8 cellular contexts compared by ENCODE assay signal in genomic region chr16:84718-85452, GRCh38. TPM values are rescaled to one million over a fixed set of nuclear protein-coding genes. Genes with fewer than 3 reads are reported as not detected.
DNase-seq lines count a peak whose midpoint lies in the region; ATAC-seq and TF ChIP-seq lines count a peak whose summit lies in the region.

No MANE protein-coding gene starts in this region.

- no peaks in the 10 kb centered on the region for H3K79me2 ChIP-seq in DOHH2 (ENCODE audit: control insufficient read depth, low read length)

- DNase-seq in HCEC 1CT: peak; percentile 91
- DNase-seq in NCI-H2196 treated with DMSO at 0.1 percent for 48 hours (lab: John Stamatoyannopoulos, UW; ENCODE audit: unreplicated experiment): peak; percentile 97
- DNase-seq in activated T-cell treated with anti-CD3 and anti-CD28 coated beads for 1 hour (ENCODE audit: low read depth): peak; percentile 26
- DNase-seq in fibroblast of gingiva (ENCODE audit: low read depth): peak; percentile 90
- DNase-seq in psoas muscle: peak; percentile 80
- no peak for DNase-seq in testis

- H3F3A ChIP-seq in DOHH2 (ENCODE audit: control insufficient read depth, insufficient read depth): 0 out of 2 replicates have a peak, but pooled peaks cover 3% of the 10 kb centered on the region

- WGBS in psoas muscle, 3 donors: 35 to 42% (median 39%) methylated on average over 9 of the region's 9 CpGs
- WGBS in testis, 2 donors: 41 to 54% methylated on average over 4 to 9 of the region's 9 CpGs

- no peaks in the 10 kb centered on the region for H3K9me3 ChIP-seq in DOHH2 (ENCODE audit: control insufficient read depth, insufficient read depth, low read length)
- no peaks in the 10 kb centered on the region for H3K9me3 ChIP-seq in psoas muscle
- no peaks in the 10 kb centered on the region for H3K9me3 ChIP-seq in testis

- no peak for TF ChIP-seq POLR2A in testis (IDR thresholded peaks at IDR 0.05)

- ATAC-seq in psoas muscle: peak; percentile 74 to 87 (median 78)
- ATAC-seq in HG03025 (IDR thresholded peaks at IDR 0.05; ENCODE audit: low FRiP score, unreplicated experiment): no peak

- no peaks in the 10 kb centered on the region for H3K27me3 ChIP-seq in DOHH2 (ENCODE audit: control insufficient read depth, low read length)
- H3K27me3 ChIP-seq in psoas muscle (ENCODE audit: insufficient read depth in 3 of 3, low read length in 2 of 3): no peaks in the 10 kb centered on the region
- H3K27me3 ChIP-seq in testis: no peaks in the 10 kb centered on the region

- H3K4me2 ChIP-seq in DOHH2 (ENCODE audit: low read length): no peak overlapping the region; the same call in 1 of the 2 replicates

- peaks cover 11% of the 10 kb centered on the region for H3K4me1 ChIP-seq in DOHH2 (ENCODE audit: control insufficient read depth, low read length)
- H3K4me1 ChIP-seq in psoas muscle: peaks cover 23% of the 10 kb centered on the region
- no peaks in the 10 kb centered on the region for H3K4me1 ChIP-seq in testis

- H3K4me3 ChIP-seq in DOHH2 (ENCODE audit: low read length): no peak overlapping the region
- no peak overlapping the region for H3K4me3 ChIP-seq in psoas muscle
- H3K4me3 ChIP-seq in testis: no peak overlapping the region

- H3K9me2 ChIP-seq in DOHH2 (replicated peaks; ENCODE audit: control insufficient read depth, low read length): no peaks in the 10 kb centered on the region

- intact Hi-C loops in psoas muscle (cut with DNase I): no loop called here
- intact Hi-C loops in testis (cut with DNase I; ENCODE audit: low total_unique reads): no loop called here

- 0 out of 2 replicates have a peak, but pooled peaks cover 3% of the 10 kb centered on the region for H4K20me1 ChIP-seq in DOHH2 (ENCODE audit: control insufficient read depth, insufficient read depth, low read depth, low read length)

- peak overlapping the region; percentile 20; the same call in 1 of the 2 replicates for H3K27ac ChIP-seq in DOHH2 (ENCODE audit: low read depth, low read length)
- peak overlapping the region; percentile 75 for H3K27ac ChIP-seq in psoas muscle
- peak overlapping the region in 1 of 2 donors; percentile 24 for H3K27ac ChIP-seq in testis

- peaks cover 57% of the 10 kb centered on the region for H3K36me3 ChIP-seq in DOHH2 (ENCODE audit: control insufficient read depth, low read length)
- H3K36me3 ChIP-seq in psoas muscle (ENCODE audit: insufficient read depth in 1 of 2, low read depth in 1 of 2): peaks cover 0 to 78% of the 10 kb centered on the region in 2 donors
- no peaks in the 10 kb centered on the region for H3K36me3 ChIP-seq in testis (ENCODE audit: low read depth, missing control alignments)

- TF ChIP-seq CTCF in DOHH2 (IDR thresholded peaks at IDR 0.05; ENCODE audit: low read depth, low read length, poor library complexity, severe bottlenecking) (no peak), psoas muscle (IDR thresholded peaks at IDR 0.05) (no peak), testis (IDR thresholded peaks at IDR 0.05) (no peak)

RNA-seq across cellular contexts. Expression of gene MPG, which starts 6.9 kb away (rescaled TPM):
- total RNA-seq in psoas muscle: 10 to 100 TPM; 23.0 to 43.1 (median 37.8) TPM
- 10 to 100 TPM; 53.8 to 68.1 (median 57.7) TPM for polyA plus RNA-seq in psoas muscle
- total RNA-seq in testis: 10 to 100 TPM; 44.8 to 61.7 TPM
- 42.6 TPM for polyA plus RNA-seq in testis (ENCODE audit: insufficient read depth, low read depth, low replicate concordance)

RNA-seq across cellular contexts. Expression of gene RHBDF1, which starts 12.5 kb away (rescaled TPM):
- total RNA-seq in psoas muscle (10 to 100 TPM in 3 of 4 donors, 1 to 10 TPM in 1; 9.0 to 24.8 (median 20.8) TPM), testis (10 to 100 TPM; 18.3 to 22.5 TPM)
- polyA plus RNA-seq in psoas muscle (10 to 100 TPM; 11.4 to 22.2 (median 15.3) TPM), testis (ENCODE audit: insufficient read depth, low read depth, low replicate concordance) (15.9 TPM)

RNA-seq across cellular contexts. Expression of gene SNRNP25, which starts 31.3 kb away (rescaled TPM):
- total RNA-seq in psoas muscle (10 to 100 TPM; 40.0 to 62.0 (median 48.9) TPM), testis (10 to 100 TPM; 12.8 to 17.5 TPM)
- polyA plus RNA-seq in psoas muscle (10 to 100 TPM; 65.3 to 82.2 (median 70.5) TPM), testis (ENCODE audit: insufficient read depth, low read depth, low replicate concordance) (26.9 TPM)

RNA-seq across cellular contexts. Expression of gene POLR3K, which starts 31.5 kb away (rescaled TPM):
- 10 to 100 TPM in 2 of 4 donors, 1 to 10 TPM in 2; 5.8 to 16.2 (median 9.0) TPM for total RNA-seq in psoas muscle
- 10 to 100 TPM in 2 of 3 donors, 1 to 10 TPM in 1; 8.9 to 17.5 (median 11.7) TPM for polyA plus RNA-seq in psoas muscle
- total RNA-seq in testis: 1 to 10 TPM; 2.4 to 3.0 TPM
- 6.5 TPM for polyA plus RNA-seq in testis (ENCODE audit: insufficient read depth, low read depth, low replicate concordance)

RNA-seq across cellular contexts. Expression of gene NPRL3, which starts 53.6 kb away (rescaled TPM):
- 10 to 100 TPM; 21.2 to 31.2 (median 30.3) TPM for total RNA-seq in psoas muscle
- 10 to 100 TPM; 13.9 to 23.7 (median 22.1) TPM for polyA plus RNA-seq in psoas muscle
- 10 to 100 TPM; 57.5 to 57.8 TPM for total RNA-seq in testis
- 73.4 TPM for polyA plus RNA-seq in testis (ENCODE audit: insufficient read depth, low read depth, low replicate concordance)
